8 cellular contexts compared by ENCODE assay signal in the genomic region with DNA sequence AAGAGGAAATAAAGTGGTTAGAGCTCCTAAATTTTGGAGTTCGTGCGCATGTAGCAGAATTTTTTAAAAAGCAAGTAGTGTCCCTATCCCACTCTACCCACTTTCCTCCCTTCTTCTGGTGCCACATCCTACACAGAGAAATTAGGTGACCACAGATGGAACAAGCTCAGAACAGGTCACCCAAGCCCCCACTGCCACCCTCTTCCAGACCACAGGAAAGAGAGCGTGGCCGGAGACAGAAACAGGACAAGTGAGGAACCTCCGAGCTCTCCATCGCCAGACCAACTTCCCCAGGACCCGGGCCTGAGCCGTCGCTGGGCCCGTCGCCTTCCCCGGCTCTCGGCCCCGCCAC. TPM values are rescaled to one million over a fixed set of nuclear protein-coding genes. Genes with fewer than 3 reads are reported as not detected.
DNase-seq lines count a peak whose midpoint lies in the region; ATAC-seq and TF ChIP-seq lines count a peak whose summit lies in the region.

No MANE protein-coding gene starts in this region.

- H3K27ac ChIP-seq in right atrium auricular region (peak overlapping the region; percentile 99 to 100), stomach (peak overlapping the region; percentile 99 to 100 (median 100))

- peaks cover 0 to 28% of the 10 kb centered on the region in 2 donors for H3K4me1 ChIP-seq in right atrium auricular region
- peaks cover 31 to 57% (median 46%) of the 10 kb centered on the region in 4 donors for H3K4me1 ChIP-seq in stomach

- H3K27ac Mint-ChIP-seq in WTC11: peak overlapping the region; percentile 72

- peak overlapping the region; percentile 93 for H3K4me3 Mint-ChIP-seq in WTC11

- peaks cover 27% of the 10 kb centered on the region for H3K4me1 Mint-ChIP-seq in WTC11

- ATAC-seq in left ventricle myocardium superior: no peak
- ATAC-seq in WTC11: peak; percentile 11
- ATAC-seq in sciatic nerve: no peak

- TF ChIP-seq EP300 in stomach (IDR thresholded peaks at IDR 0.05): no peak

- WGBS in stomach, 5 donors: 0 to 1% (median 1%) methylated on average over 9 to 14 of the region's 14 CpGs

- H3K4me3 ChIP-seq in right atrium auricular region (peak overlapping the region; percentile 77 to 87), iPS-11a (ENCODE audit: low read depth, low read length) (peak overlapping the region; percentile 73), stomach (peak overlapping the region; percentile 74 to 94 (median 80))

- CTCF ChIA-PET in WTC11 (lab: Charles Lee): interaction anchor here (0.9 to 1.2 kb wide), 2 partner anchors 33 to 117 kb away, joined by 3 to 4 read pairs; no protein-coding TSS in a partner anchor

- TF ChIP-seq POLR2A in stomach (IDR thresholded peaks at IDR 0.05): no peak

- TF ChIP-seq CTCF in right atrium auricular region (IDR thresholded peaks at IDR 0.05): no peak
- no peak for TF ChIP-seq CTCF in WTC11 (IDR thresholded peaks at IDR 0.05)
- TF ChIP-seq CTCF in stomach (IDR thresholded peaks at IDR 0.05): no peak

- DNase-seq in right atrium auricular region (ENCODE audit: low spot score): no peak
- DNase-seq in left ventricle myocardium superior: no peak
- DNase-seq in WTC11 (ENCODE audit: low spot score): no peak
- no peak for DNase-seq in stomach
- DNase-seq in sciatic nerve (ENCODE audit: low spot score): no peak
- no peak for DNase-seq in NCI-H146 treated with DMSO at 0.1 percent for 48 hours (lab: John Stamatoyannopoulos, UW; ENCODE audit: unreplicated experiment)
- DNase-seq in ecto neural progenitor cell (ENCODE audit: low spot score): no peak

- no peaks in the 10 kb centered on the region for H3K36me3 Mint-ChIP-seq in WTC11

- H3K9me3 Mint-ChIP-seq in WTC11: no peaks in the 10 kb centered on the region

- H3K36me3 ChIP-seq in right atrium auricular region (no peaks in the 10 kb centered on the region), stomach (no peaks in the 10 kb centered on the region)

- intact Hi-C loops in left ventricle myocardium superior (cut with micrococcal nuclease) (no loop called here), stomach (cut with DNase I; ENCODE audit: low total_unique reads) (no loop called here), sciatic nerve (cut with DNase I) (loop anchor here (10.0 kb wide), 1 partner anchor 71 kb away; no protein-coding TSS in a partner anchor)

- H3K27me3 ChIP-seq in right atrium auricular region (no peaks in the 10 kb centered on the region), stomach (no peaks in the 10 kb centered on the region)

- H3K9me3 ChIP-seq in right atrium auricular region (no peaks in the 10 kb centered on the region), stomach (no peaks in the 10 kb centered on the region)

- H3K27me3 Mint-ChIP-seq in WTC11 (ENCODE audit: low read depth): no peaks in the 10 kb centered on the region

- POLR2A ChIA-PET in WTC11 (lab: Charles Lee): no interaction called here

TF ChIP-seq in WTC11, 78 proteins besides CTCF, POLR2A, EP300 and RAD21:
- TF ChIP-seq ZNF219 (CRISPR knock-in tag; IDR thresholded peaks at IDR 0.05; ENCODE audit: borderline replicate concordance) (no peak), FOXP1 (CRISPR knock-in tag; IDR thresholded peaks at IDR 0.05; ENCODE audit: borderline replicate concordance) (no peak), ATF6 (CRISPR knock-in tag; IDR thresholded peaks at IDR 0.05) (no peak), TCF7 (CRISPR knock-in tag; IDR thresholded peaks at IDR 0.05; ENCODE audit: low read depth) (no peak), CREB1 (CRISPR knock-in tag; IDR thresholded peaks at IDR 0.05) (no peak), GTF2I (CRISPR knock-in tag; conservative IDR thresholded peaks at IDR 0.05) (no peak), ZNF423 (CRISPR knock-in tag; IDR thresholded peaks at IDR 0.05) (no peak)
- TF ChIP-seq, protein P1, sequence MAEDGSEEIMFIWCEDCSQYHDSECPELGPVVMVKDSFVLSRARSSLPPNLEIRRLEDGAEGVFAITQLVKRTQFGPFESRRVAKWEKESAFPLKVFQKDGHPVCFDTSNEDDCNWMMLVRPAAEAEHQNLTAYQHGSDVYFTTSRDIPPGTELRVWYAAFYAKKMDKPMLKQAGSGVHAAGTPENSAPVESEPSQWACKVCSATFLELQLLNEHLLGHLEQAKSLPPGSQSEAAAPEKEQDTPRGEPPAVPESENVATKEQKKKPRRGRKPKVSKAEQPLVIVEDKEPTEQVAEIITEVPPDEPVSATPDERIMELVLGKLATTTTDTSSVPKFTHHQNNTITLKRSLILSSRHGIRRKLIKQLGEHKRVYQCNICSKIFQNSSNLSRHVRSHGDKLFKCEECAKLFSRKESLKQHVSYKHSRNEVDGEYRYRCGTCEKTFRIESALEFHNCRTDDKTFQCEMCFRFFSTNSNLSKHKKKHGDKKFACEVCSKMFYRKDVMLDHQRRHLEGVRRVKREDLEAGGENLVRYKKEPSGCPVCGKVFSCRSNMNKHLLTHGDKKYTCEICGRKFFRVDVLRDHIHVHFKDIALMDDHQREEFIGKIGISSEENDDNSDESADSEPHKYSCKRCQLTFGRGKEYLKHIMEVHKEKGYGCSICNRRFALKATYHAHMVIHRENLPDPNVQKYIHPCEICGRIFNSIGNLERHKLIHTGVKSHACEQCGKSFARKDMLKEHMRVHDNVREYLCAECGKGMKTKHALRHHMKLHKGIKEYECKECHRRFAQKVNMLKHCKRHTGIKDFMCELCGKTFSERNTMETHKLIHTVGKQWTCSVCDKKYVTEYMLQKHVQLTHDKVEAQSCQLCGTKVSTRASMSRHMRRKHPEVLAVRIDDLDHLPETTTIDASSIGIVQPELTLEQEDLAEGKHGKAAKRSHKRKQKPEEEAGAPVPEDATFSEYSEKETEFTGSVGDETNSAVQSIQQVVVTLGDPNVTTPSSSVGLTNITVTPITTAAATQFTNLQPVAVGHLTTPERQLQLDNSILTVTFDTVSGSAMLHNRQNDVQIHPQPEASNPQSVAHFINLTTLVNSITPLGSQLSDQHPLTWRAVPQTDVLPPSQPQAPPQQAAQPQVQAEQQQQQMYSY (CRISPR knock-in tag; IDR thresholded peaks at IDR 0.05): no peak
- TF ChIP-seq, protein P2, sequence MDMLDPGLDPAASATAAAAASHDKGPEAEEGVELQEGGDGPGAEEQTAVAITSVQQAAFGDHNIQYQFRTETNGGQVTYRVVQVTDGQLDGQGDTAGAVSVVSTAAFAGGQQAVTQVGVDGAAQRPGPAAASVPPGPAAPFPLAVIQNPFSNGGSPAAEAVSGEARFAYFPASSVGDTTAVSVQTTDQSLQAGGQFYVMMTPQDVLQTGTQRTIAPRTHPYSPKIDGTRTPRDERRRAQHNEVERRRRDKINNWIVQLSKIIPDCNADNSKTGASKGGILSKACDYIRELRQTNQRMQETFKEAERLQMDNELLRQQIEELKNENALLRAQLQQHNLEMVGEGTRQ (CRISPR knock-in tag; IDR thresholded peaks at IDR 0.05): no peak
TF ChIP-seq in WTC11: peak in this region for 0.

RNA-seq across cellular contexts. Expression of gene NPC1, which starts 0.4 kb away (rescaled TPM):
- total RNA-seq in right atrium auricular region: 10 to 100 TPM; 16.2 to 26.4 TPM
- 13.3 TPM for total RNA-seq in left ventricle myocardium superior
- total RNA-seq in WTC11 (2021): 23.9 to 38.3 TPM (median 27.3 TPM) in 3 replicates
- 100 to 1,000 TPM in 1 of 5 donors, 10 to 100 TPM in 4; 58.0 to 219 (median 61.7) TPM for total RNA-seq in stomach
- polyA plus RNA-seq in stomach: 10 to 100 TPM in 2 of 3 donors, 1 to 10 TPM in 1; 7.6 to 20.0 (median 11.9) TPM
- total RNA-seq in sciatic nerve: 77.3 TPM
